Comparison of ENCODE assay signal across 1 cellular context in genomic region chr16:3115561-3115960, GRCh38.
TF ChIP-seq lines count a peak whose summit lies in the region.

No MANE protein-coding gene starts in this region.

TF ChIP-seq in WTC11, 78 proteins besides CTCF, POLR2A, EP300 and RAD21:
- TF ChIP-seq ETV6 (CRISPR knock-in tag; IDR thresholded peaks at IDR 0.05) (no peak), MYBL2 (CRISPR knock-in tag; IDR thresholded peaks at IDR 0.05) (no peak), CBFB (CRISPR knock-in tag; IDR thresholded peaks at IDR 0.05; ENCODE audit: low read depth) (no peak), TEAD1 (CRISPR knock-in tag; IDR thresholded peaks at IDR 0.05) (no peak), SP1 (CRISPR knock-in tag; conservative IDR thresholded peaks at IDR 0.05) (no peak), GABPB1 (CRISPR knock-in tag; IDR thresholded peaks at IDR 0.05) (no peak), E2F4 (CRISPR knock-in tag; IDR thresholded peaks at IDR 0.05; ENCODE audit: borderline replicate concordance, low read depth) (no peak), AR (CRISPR knock-in tag; IDR thresholded peaks at IDR 0.05) (no peak), IRF2 (CRISPR knock-in tag; IDR thresholded peaks at IDR 0.05; ENCODE audit: borderline replicate concordance, low read depth) (no peak), FOXP4 (CRISPR knock-in tag; IDR thresholded peaks at IDR 0.05) (no peak), TP53 (CRISPR knock-in tag; IDR thresholded peaks at IDR 0.05) (no peak)
